Comparison of ENCODE assay signal across 15 cellular contexts in genomic region chr6:161031721-161032495, GRCh38. TPM values are rescaled to one million over a fixed set of nuclear protein-coding genes. Genes with fewer than 3 reads are reported as not detected.
DNase-seq lines count a peak whose midpoint lies in the region; ATAC-seq and TF ChIP-seq lines count a peak whose summit lies in the region.
"Had no signal": no experiment of that assay in that cellular context is flagged by ENCODE, and none has a peak within 500 bp of the region (broad histone marks: within the 10 kb centered on the region; RNA-seq: fewer than 3 reads in every experiment).

No MANE protein-coding gene starts in this region.

- no peaks in the 10 kb centered on the region for H3K27me3 Mint-ChIP-seq in activated T-cell treated with anti-CD3 and anti-CD28 coated beads, Interleukin-2, amount 50 U/mL, for 72 hours (ENCODE audit: low read depth)
- H3K27me3 Mint-ChIP-seq in activated T-cell treated with anti-CD3 and anti-CD28 coated beads, Interleukin-2, amount 50 U/mL, for 4 hours (ENCODE audit: low read depth): no peaks in the 10 kb centered on the region
- no peaks in the 10 kb centered on the region for H3K27me3 Mint-ChIP-seq in T-helper 17 cell
- H3K27me3 Mint-ChIP-seq: activated CD4-positive, alpha-beta T cell treated with anti-CD3 and anti-CD28 coated beads, Interleukin-2, amount 10 ng/mL, durations not matched to agents 7 days and 5 days had no signal

- peak overlapping the region; percentile 79 for H3K27ac Mint-ChIP-seq in activated T-cell treated with anti-CD3 and anti-CD28 coated beads, Interleukin-2, amount 50 U/mL, for 72 hours
- peak overlapping the region; percentile 93 for H3K27ac Mint-ChIP-seq in T-helper 17 cell
- H3K27ac Mint-ChIP-seq: activated CD4-positive, alpha-beta T cell treated with anti-CD3 and anti-CD28 coated beads, Interleukin-2, amount 10 ng/mL, durations not matched to agents 7 days and 5 days had no signal

- H3K36me3 ChIP-seq in uterus: no peaks in the 10 kb centered on the region

- no peaks in the 10 kb centered on the region for H3K9me3 Mint-ChIP-seq in activated T-cell treated with anti-CD3 and anti-CD28 coated beads, Interleukin-2, amount 50 U/mL, for 72 hours
- no peaks in the 10 kb centered on the region for H3K9me3 Mint-ChIP-seq in activated T-cell treated with anti-CD3 and anti-CD28 coated beads, Interleukin-2, amount 50 U/mL, for 4 hours
- H3K9me3 Mint-ChIP-seq: activated CD4-positive, alpha-beta T cell treated with anti-CD3 and anti-CD28 coated beads, Interleukin-2, amount 10 ng/mL, durations not matched to agents 7 days and 5 days had no signal

- TF ChIP-seq POLR2A in uterus (IDR thresholded peaks at IDR 0.05): no peak

- H3K4me3 ChIP-seq in fibroblast of mammary gland (ENCODE audit: control insufficient read depth, low read depth, low read length) (no peak overlapping the region), uterus (no peak overlapping the region)
- H3K4me3 ChIP-seq: A549, heart left ventricle, lower lobe of right lung had no signal

- TF ChIP-seq CTCF in fibroblast of mammary gland (conservative IDR thresholded peaks at IDR 0.05; ENCODE audit: control insufficient read depth, insufficient read depth, low read depth, low read length) (no peak), uterus (IDR thresholded peaks at IDR 0.05) (no peak)

- no peak overlapping the region for H3K4me3 Mint-ChIP-seq in activated T-cell treated with anti-CD3 and anti-CD28 coated beads, Interleukin-2, amount 50 U/mL, for 72 hours
- no peak overlapping the region for H3K4me3 Mint-ChIP-seq in activated T-cell treated with anti-CD3 and anti-CD28 coated beads, Interleukin-2, amount 50 U/mL, for 4 hours
- H3K4me3 Mint-ChIP-seq in T-helper 17 cell: peak overlapping the region; percentile 56
- H3K4me3 Mint-ChIP-seq: activated CD4-positive, alpha-beta T cell treated with anti-CD3 and anti-CD28 coated beads, Interleukin-2, amount 10 ng/mL, durations not matched to agents 7 days and 5 days had no signal

- no peak for ATAC-seq in activated T-cell treated with anti-CD3 and anti-CD28 coated beads, Interleukin-2, amount 50 U/mL, for 72 hours (replicated peaks in 1 of 2)
- ATAC-seq in activated T-cell treated with anti-CD3 and anti-CD28 coated beads, Interleukin-2, amount 50 U/mL, for 4 hours: no peak
- ATAC-seq in T-helper 17 cell: no peak
- ATAC-seq: A549, heart left ventricle, lower lobe of right lung had no signal

- H3K9me3 ChIP-seq in T-helper 17 cell (ENCODE audit: control insufficient read depth, low read length, poor library complexity, severe bottlenecking) (no peaks in the 10 kb centered on the region), uterus (no peaks in the 10 kb centered on the region)
- H3K9me3 ChIP-seq: A549, heart left ventricle, lower lobe of right lung had no signal

- intact Hi-C loops in uterus (cut with DNase I; ENCODE audit: low total_unique reads): no loop called here

- H3K36me3 Mint-ChIP-seq in activated T-cell treated with anti-CD3 and anti-CD28 coated beads, Interleukin-2, amount 50 U/mL, for 72 hours (ENCODE audit: insufficient read depth in 2 of 2): peaks cover 3 to 5% of the 10 kb centered on the region in 2 donors
- peaks cover 15% of the 10 kb centered on the region for H3K36me3 Mint-ChIP-seq in activated T-cell treated with anti-CD3 and anti-CD28 coated beads, Interleukin-2, amount 50 U/mL, for 4 hours (ENCODE audit: insufficient read depth)
- peaks cover 6% of the 10 kb centered on the region for H3K36me3 Mint-ChIP-seq in T-helper 17 cell (ENCODE audit: low read depth)

- no peak for DNase-seq in activated T-cell treated with anti-CD3 and anti-CD28 coated beads, Interleukin-2, amount 50 U/mL, for 72 hours
- DNase-seq in activated T-cell treated with anti-CD3 and anti-CD28 coated beads, Interleukin-2, amount 50 U/mL, for 4 hours: no peak
- DNase-seq in T-helper 17 cell (no peak), fibroblast of mammary gland (ENCODE audit: low read depth) (peak; percentile 85), uterus (no peak), hepatic stellate cell (ENCODE audit: low spot score) (no peak), HPDE6-E6E7 (ENCODE audit: extremely low spot score) (no peak), midbrain (lab: John Stamatoyannopoulos, UW) (no peak)
- DNase-seq: activated CD4-positive, alpha-beta T cell treated with anti-CD3 and anti-CD28 coated beads, Interleukin-2, amount 10 ng/mL, durations not matched to agents 7 days and 5 days; activated effector memory CD4-positive, alpha-beta T cell treated with Interleukin-2 at 50 U/mL for 16 hours; heart left ventricle; lower lobe of right lung; NCI-H146; substantia nigra had no signal

- H3K27me3 ChIP-seq in uterus: no peaks in the 10 kb centered on the region
- H3K27me3 ChIP-seq: heart left ventricle had no signal

- no peaks in the 10 kb centered on the region for H3K4me1 ChIP-seq in uterus
- H3K4me1 ChIP-seq: A549, lower lobe of right lung had no signal

- peak overlapping the region; percentile 7 to 94 for H3K27ac ChIP-seq in uterus
- H3K27ac ChIP-seq: A549, heart left ventricle, lower lobe of right lung had no signal

- H3K4me1 Mint-ChIP-seq in activated T-cell treated with anti-CD3 and anti-CD28 coated beads, Interleukin-2, amount 50 U/mL, for 72 hours (ENCODE audit: low read depth): peaks cover 49% of the 10 kb centered on the region
- H3K4me1 Mint-ChIP-seq in activated T-cell treated with anti-CD3 and anti-CD28 coated beads, Interleukin-2, amount 50 U/mL, for 4 hours (ENCODE audit: low read depth): peaks cover 52% of the 10 kb centered on the region
- peaks cover 44% of the 10 kb centered on the region for H3K4me1 Mint-ChIP-seq in T-helper 17 cell

RNA-seq across cellular contexts. Expression of gene MAP3K4, which starts 40.3 kb away (rescaled TPM):
- 10 to 100 TPM; 47.3 to 50.9 TPM for total RNA-seq in activated T-cell treated with anti-CD3 and anti-CD28 coated beads, Interleukin-2, amount 50 U/mL, for 72 hours
- total RNA-seq in activated T-cell treated with anti-CD3 and anti-CD28 coated beads, Interleukin-2, amount 50 U/mL, for 4 hours: 10 to 100 TPM; 48.8 to 52.4 (median 49.0) TPM
- total RNA-seq in T-helper 17 cell (100 to 1,000 TPM; 173 to 188 TPM), uterus (10 to 100 TPM; 24.1 to 82.9 (median 46.6) TPM)
